Comparison of ENCODE assay signal across 8 cellular contexts in the genomic region with DNA sequence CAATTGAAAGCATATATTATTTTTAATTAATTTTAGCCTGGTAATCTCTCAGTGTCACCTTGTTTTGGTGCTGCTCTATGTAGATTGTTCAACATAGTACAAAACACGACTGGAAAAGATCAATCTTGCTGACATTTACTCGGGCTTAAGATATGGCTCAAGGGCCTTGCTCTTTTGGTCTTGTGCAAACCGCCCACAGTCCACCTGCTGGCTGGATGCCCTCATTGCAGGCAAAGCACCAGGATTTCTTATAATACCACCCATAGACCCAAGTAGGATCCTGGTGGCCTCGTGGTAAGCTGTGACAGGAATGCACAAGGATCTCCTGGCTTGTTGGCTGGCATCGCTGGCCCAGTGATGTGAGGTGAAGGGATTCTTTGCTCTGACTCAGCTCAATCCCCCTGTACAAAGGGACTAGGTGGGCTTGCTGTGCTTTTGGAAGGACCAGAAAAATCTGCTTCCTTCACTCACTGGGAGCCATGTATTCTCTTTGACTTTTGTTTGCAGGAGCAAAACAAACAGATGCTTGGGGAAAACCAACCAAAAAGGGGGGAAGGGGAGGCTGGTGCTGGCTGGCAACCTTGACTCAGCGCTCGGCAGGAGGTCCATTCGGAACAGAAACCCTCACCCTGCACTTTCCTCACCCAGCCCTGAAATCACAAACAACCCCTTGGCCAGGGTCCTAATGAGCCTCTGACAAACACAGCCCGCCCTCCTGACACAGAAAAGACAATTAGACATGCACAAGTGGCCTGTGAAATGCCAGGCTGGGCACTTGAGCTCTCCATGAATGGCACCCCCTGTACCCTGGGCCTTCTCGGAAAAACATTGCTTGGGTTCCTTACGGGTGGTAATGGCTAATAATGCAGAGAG. TPM values are rescaled to one million over a fixed set of nuclear protein-coding genes. Genes with fewer than 3 reads are reported as not detected.
DNase-seq lines count a peak whose midpoint lies in the region; ATAC-seq, FAIRE-seq and TF ChIP-seq lines count a peak whose summit lies in the region.

No MANE protein-coding gene starts in this region.

- ATAC-seq in pancreas (peak; percentile 81 to 90 (median 86)), HG03045 (IDR thresholded peaks at IDR 0.05; ENCODE audit: unreplicated experiment) (no peak)

- 44 to 46% methylated on average over 11 of the region's 11 CpGs for WGBS in pancreas, 2 donors

- FAIRE-seq in pancreas (lab: Jason Lieb, UNC): no peak

- H3K36me3 ChIP-seq in pancreas: no peaks in the 10 kb centered on the region

- H3K4me3 ChIP-seq in fibroblast of pulmonary artery (replicated peaks; ENCODE audit: low read depth, low read length): no peak overlapping the region
- H3K4me3 ChIP-seq in pancreas: no peak overlapping the region

- H3K27ac ChIP-seq in pancreas: peak overlapping the region; percentile 31 to 82 (median 80)

- H3K9me3 ChIP-seq in pancreas: no peaks in the 10 kb centered on the region

- in situ Hi-C loops in KBM-7 (cut with MboI; ENCODE audit: low pct_unique_long_range_greater_than_20kb, low sequenced_read_pairs): no loop called here

- DNase-seq in COLO829 (ENCODE audit: low spot score) (peak; percentile 37), KBM-7 (peak; percentile 85), OCI-M2 (lab: John Stamatoyannopoulos, UW; ENCODE audit: unreplicated experiment) (peak; percentile 53), activated T-cell treated with anti-CD3 and anti-CD28 coated beads for 48 hours (ENCODE audit: low read depth) (peak; percentile 65), fibroblast of pulmonary artery (ENCODE audit: low read depth) (peak; percentile 66), pancreas (peak in 5 of 6 donors; percentile 69 to 74 (median 73)), ureter (ENCODE audit: low spot score) (peak; percentile 64)

- no peaks in the 10 kb centered on the region for H3K4me1 ChIP-seq in pancreas

- TF ChIP-seq CTCF in fibroblast of pulmonary artery (IDR thresholded peaks at IDR 0.05; ENCODE audit: low read length, missing control alignments): peak; percentile 60
- TF ChIP-seq CTCF in pancreas (IDR thresholded peaks at IDR 0.05): peak in 2 of 4 donors; percentile 10 to 40

- H3K27me3 ChIP-seq in pancreas: no peaks in the 10 kb centered on the region

- intact Hi-C loops in pancreas (cut with DNase I): no loop called here

RNA-seq across cellular contexts. Expression of gene MED9, which starts 36.6 kb away (rescaled TPM):
- total RNA-seq in pancreas: 1 to 10 TPM; 4.6 to 8.4 (median 6.3) TPM
- 10 to 100 TPM in 1 of 2 donors, 1 to 10 TPM in 1; 7.8 to 12.2 TPM for polyA plus RNA-seq in pancreas
- 19.1 TPM for total RNA-seq in ureter

RNA-seq across cellular contexts. Expression of gene RASD1, which starts 56.0 kb away (rescaled TPM):
- total RNA-seq in pancreas: 10 to 100 TPM in 3 of 6 donors, 1 to 10 TPM in 3; 4.9 to 30.7 (median 10.6) TPM
- polyA plus RNA-seq in pancreas: 100 to 1,000 TPM in 1 of 2 donors, 10 to 100 TPM in 1; 40.6 to 129 TPM
- 5.8 TPM for total RNA-seq in ureter
